Comparison of ENCODE assay signal across 8 cellular contexts in the genomic region with DNA sequence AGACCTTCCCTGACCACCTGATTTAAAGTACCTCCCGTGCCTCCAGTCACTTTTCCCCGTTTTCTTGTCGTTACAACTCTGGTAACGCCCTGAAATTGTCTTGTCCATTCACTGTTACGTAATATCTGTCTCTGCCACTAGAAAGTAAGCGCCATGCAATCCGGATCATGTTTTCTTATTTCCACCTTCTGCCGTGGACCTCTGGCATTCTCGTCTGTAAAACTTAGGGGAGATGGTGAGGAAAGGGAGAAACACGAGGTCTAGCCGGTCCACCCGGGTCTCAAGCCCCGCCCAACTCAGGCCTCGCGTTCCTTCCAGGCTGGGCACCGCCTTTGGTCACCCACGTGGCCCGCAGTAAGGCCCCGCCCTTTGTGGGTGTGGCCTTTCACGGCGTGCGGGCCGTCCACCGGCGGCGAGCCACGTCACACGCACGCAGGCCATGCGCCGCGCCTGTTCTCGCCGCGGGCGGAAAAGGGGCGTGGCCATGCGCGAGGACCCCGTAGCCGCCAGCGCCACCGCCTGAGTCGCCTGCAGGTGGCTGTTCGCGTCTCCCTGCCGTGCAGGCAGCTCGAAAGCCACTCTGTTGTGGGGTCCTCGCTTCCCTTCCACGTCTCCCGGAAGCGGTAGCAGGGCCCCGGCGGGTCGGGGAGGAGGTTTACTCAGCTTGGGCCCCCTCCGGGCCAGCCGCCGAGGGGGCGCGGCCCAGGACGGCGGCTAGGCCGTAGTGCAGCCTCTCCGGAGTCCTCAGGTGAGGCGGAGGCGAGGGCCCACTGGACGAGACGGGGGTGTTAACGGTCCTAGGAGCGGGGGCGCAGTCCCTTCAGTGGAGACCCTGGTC. TPM values are rescaled to one million over a fixed set of nuclear protein-coding genes. Genes with fewer than 3 reads are reported as not detected.
DNase-seq lines count a peak whose midpoint lies in the region; ATAC-seq and TF ChIP-seq lines count a peak whose summit lies in the region.

A gene with protein sequence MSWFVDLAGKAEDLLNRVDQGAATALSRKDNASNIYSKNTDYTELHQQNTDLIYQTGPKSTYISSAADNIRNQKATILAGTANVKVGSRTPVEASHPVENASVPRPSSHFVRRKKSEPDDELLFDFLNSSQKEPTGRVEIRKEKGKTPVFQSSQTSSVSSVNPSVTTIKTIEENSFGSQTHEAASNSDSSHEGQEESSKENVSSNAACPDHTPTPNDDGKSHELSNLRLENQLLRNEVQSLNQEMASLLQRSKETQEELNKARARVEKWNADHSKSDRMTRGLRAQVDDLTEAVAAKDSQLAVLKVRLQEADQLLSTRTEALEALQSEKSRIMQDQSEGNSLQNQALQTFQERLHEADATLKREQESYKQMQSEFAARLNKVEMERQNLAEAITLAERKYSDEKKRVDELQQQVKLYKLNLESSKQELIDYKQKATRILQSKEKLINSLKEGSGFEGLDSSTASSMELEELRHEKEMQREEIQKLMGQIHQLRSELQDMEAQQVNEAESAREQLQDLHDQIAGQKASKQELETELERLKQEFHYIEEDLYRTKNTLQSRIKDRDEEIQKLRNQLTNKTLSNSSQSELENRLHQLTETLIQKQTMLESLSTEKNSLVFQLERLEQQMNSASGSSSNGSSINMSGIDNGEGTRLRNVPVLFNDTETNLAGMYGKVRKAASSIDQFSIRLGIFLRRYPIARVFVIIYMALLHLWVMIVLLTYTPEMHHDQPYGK (plus strand): TSS at position 597 of the 838 bp plus-strand sequence. CDS start 3,133 bp downstream, outside the sequence.

- H3K4me1 Mint-ChIP-seq in dendritic cell treated with granulocyte-macrophage colony-stimulating factor and Interleukin-4, amounts not matched to agents 40 ng/mL and 50 ng/mL, for 4 days (ENCODE audit: low read depth) = peaks cover 54% of the 10 kb centered on the region

- peak within 1 kb of the TSS; percentile 91 for H3K4me3 Mint-ChIP-seq in dendritic cell treated with granulocyte-macrophage colony-stimulating factor and Interleukin-4, amounts not matched to agents 40 ng/mL and 50 ng/mL, for 4 days

- peak within 1 kb of the TSS; percentile 98 for H3K27ac Mint-ChIP-seq in dendritic cell treated with granulocyte-macrophage colony-stimulating factor and Interleukin-4, amounts not matched to agents 40 ng/mL and 50 ng/mL, for 4 days

- peaks cover 26% of the 10 kb centered on the region for H3K36me3 Mint-ChIP-seq in dendritic cell treated with granulocyte-macrophage colony-stimulating factor and Interleukin-4, amounts not matched to agents 40 ng/mL and 50 ng/mL, for 4 days (ENCODE audit: low read depth)

- peaks cover 19% of the 10 kb centered on the region for H3K9me3 Mint-ChIP-seq in dendritic cell treated with granulocyte-macrophage colony-stimulating factor and Interleukin-4, amounts not matched to agents 40 ng/mL and 50 ng/mL, for 4 days

- TF ChIP-seq CTCF in C4-2B (conservative IDR thresholded peaks at IDR 0.05) = no peak

- no peaks in the 10 kb centered on the region for H3K27me3 Mint-ChIP-seq in dendritic cell treated with granulocyte-macrophage colony-stimulating factor and Interleukin-4, amounts not matched to agents 40 ng/mL and 50 ng/mL, for 4 days

- DNase-seq in NCI-H774 (lab: John Stamatoyannopoulos, UW) = peak; percentile 97
- peak; percentile 95 to 96 for DNase-seq in activated CD4-positive, alpha-beta T cell treated with anti-CD3 and anti-CD28 coated beads, Interleukin-2, amount 50 U/mL, for 4 hours
- peak; percentile 99 for DNase-seq in left lobe of liver (ENCODE audit: low spot score)
- peak; percentile 97 for DNase-seq in stimulated activated CD4-positive, alpha-beta T cell treated with anti-CD3 and anti-CD28 coated beads, Interleukin-2, amount 100 ng/mL, for 4 hours (ENCODE audit: low read depth)

- peak within 1 kb of the TSS; percentile 85 for H3K27ac ChIP-seq in C4-2B

- ATAC-seq in GM19395 (IDR thresholded peaks at IDR 0.05; ENCODE audit: unreplicated experiment) = peak; percentile 97
- peak; percentile 95 for ATAC-seq in HG03565 (IDR thresholded peaks at IDR 0.05; ENCODE audit: unreplicated experiment)
- ATAC-seq in left lobe of liver = peak; percentile 95

- intact Hi-C loops in dendritic cell treated with granulocyte-macrophage colony-stimulating factor and Interleukin-4, amounts not matched to agents 40 ng/mL and 50 ng/mL, for 4 days (cut with micrococcal nuclease) = loop anchor here (5.0 to 10.0 kb wide), 2 partner anchors 92 to 279 kb away; a partner anchor contains a TSS

RNA-seq across cellular contexts. Expression of the gene that starts here (rescaled TPM):
- 20.9 TPM for total RNA-seq in left lobe of liver

Comparison
In these comparisons a context has a peak if more than half of its experiments do, and no peak if none do; other contexts are left out.
1. Peak in every context shown above with its lines: DNase-seq, ATAC-seq and H3K27ac ChIP-seq.